In genomic region chr11:123072279-123072678, GRCh38 we compare ENCODE assay signal across 12 cellular contexts. TPM values are rescaled to one million over a fixed set of nuclear protein-coding genes. Genes with fewer than 3 reads are reported as not detected.
DNase-seq lines count a peak whose midpoint lies in the region; ATAC-seq and TF ChIP-seq lines count a peak whose summit lies in the region.
"Had no signal": no experiment of that assay in that cellular context is flagged by ENCODE, and none has a peak within 500 bp of the region (broad histone marks: within the 10 kb centered on the region; RNA-seq: fewer than 3 reads in every experiment).

No MANE protein-coding gene starts in this region.

- no peak for TF ChIP-seq CTCF in CD4-positive, alpha-beta T cell (IDR thresholded peaks at IDR 0.05)

- no peaks in the 10 kb centered on the region for H3K36me3 Mint-ChIP-seq in CD4-positive, alpha-beta T cell (ENCODE audit: low read depth)
- H3K36me3 Mint-ChIP-seq in naive thymus-derived CD4-positive, alpha-beta T cell: peaks cover 0 to 26% (median 5%) of the 10 kb centered on the region in 5 donors

- H3K27ac Mint-ChIP-seq in CD4-positive, alpha-beta T cell: peak overlapping the region; percentile 96
- peak overlapping the region; percentile 95 to 99 (median 97) for H3K27ac Mint-ChIP-seq in naive thymus-derived CD4-positive, alpha-beta T cell
- H3K27ac Mint-ChIP-seq: activated B cell treated with CpG ODN at 0.5 μM for 24 hours had no signal

- intact Hi-C loops in CD4-positive, alpha-beta T cell (cut with DNase I, micrococcal nuclease): no loop called here
- intact Hi-C loops in naive thymus-derived CD4-positive, alpha-beta T cell (cut with micrococcal nuclease): loop anchor here in 1 of 2 donors (10.0 kb wide), 1 partner anchor 1673 kb away; no protein-coding TSS in a partner anchor

- CTCF ChIA-PET in CD4-positive, alpha-beta T cell (lab: Charles Lee): interaction anchor here (1.0 to 1.6 kb wide), 3 partner anchors 12 to 31 kb away, joined by 3 to 4 read pairs (median 4); no protein-coding TSS in a partner anchor
- CTCF ChIA-PET in naive thymus-derived CD4-positive, alpha-beta T cell (lab: Charles Lee): interaction anchor here (0.6 to 6.7 kb wide), 6 partner anchors 9 to 39 kb away, joined by 4 to 33 read pairs (median 6); partner anchors contain the start of gene HSPA8

- POLR2A ChIA-PET in CD4-positive, alpha-beta T cell (lab: Charles Lee): interaction anchor here (0.6 to 12.3 kb wide), 7 partner anchors 11 to 1610 kb away, joined by 3 to 171 read pairs (median 8); partner anchors contain the start of gene HSPA8
- POLR2A ChIA-PET in naive thymus-derived CD4-positive, alpha-beta T cell (lab: Charles Lee): interaction anchor here (0.6 to 24.1 kb wide), 5 partner anchors 12 to 1700 kb away, joined by 3 to 653 read pairs (median 167); partner anchors contain the start of gene HSPA8

- H3K36me3 ChIP-seq in naive thymus-derived CD4-positive, alpha-beta T cell (ENCODE audit: control insufficient read depth in 2 of 3, insufficient read depth in 3 of 3, low read length in 3 of 3): no peaks in the 10 kb centered on the region
- H3K36me3 ChIP-seq: brain microvascular endothelial cell, right lobe of liver had no signal

- H3K4me3 ChIP-seq in naive thymus-derived CD4-positive, alpha-beta T cell (ENCODE audit: low read length): no peak overlapping the region
- H3K4me3 ChIP-seq: right lobe of liver had no signal

- no peaks in the 10 kb centered on the region for H3K27me3 ChIP-seq in CD4-positive, alpha-beta T cell (ENCODE audit: control insufficient read depth, insufficient read depth, low read length)
- no peaks in the 10 kb centered on the region for H3K27me3 ChIP-seq in naive thymus-derived CD4-positive, alpha-beta T cell (ENCODE audit: control insufficient read depth in 2 of 2, insufficient read depth in 2 of 2, low read length in 2 of 2)
- H3K27me3 ChIP-seq: brain microvascular endothelial cell, right lobe of liver had no signal

- H3K4me1 ChIP-seq in naive thymus-derived CD4-positive, alpha-beta T cell (ENCODE audit: control insufficient read depth in 2 of 2, insufficient read depth in 2 of 2, low read length in 2 of 2): peaks cover 25 to 39% of the 10 kb centered on the region in 2 donors
- H3K4me1 ChIP-seq: right lobe of liver had no signal

- no peaks in the 10 kb centered on the region for H3K9me3 Mint-ChIP-seq in CD4-positive, alpha-beta T cell
- H3K9me3 Mint-ChIP-seq in naive thymus-derived CD4-positive, alpha-beta T cell: no peaks in the 10 kb centered on the region
- H3K9me3 Mint-ChIP-seq: activated B cell treated with CpG ODN at 0.5 μM for 24 hours had no signal

- no peaks in the 10 kb centered on the region for H3K27me3 Mint-ChIP-seq in CD4-positive, alpha-beta T cell
- H3K27me3 Mint-ChIP-seq in naive thymus-derived CD4-positive, alpha-beta T cell: no peaks in the 10 kb centered on the region
- H3K27me3 Mint-ChIP-seq: activated B cell treated with CpG ODN at 0.5 μM for 24 hours had no signal

- no peaks in the 10 kb centered on the region for H3K9me3 ChIP-seq in CD4-positive, alpha-beta T cell (ENCODE audit: control insufficient read depth, low read length)
- no peaks in the 10 kb centered on the region for H3K9me3 ChIP-seq in naive thymus-derived CD4-positive, alpha-beta T cell (ENCODE audit: control insufficient read depth in 2 of 3, low read length in 3 of 3)
- H3K9me3 ChIP-seq: right lobe of liver had no signal

- peaks cover 61% of the 10 kb centered on the region for H3K4me1 Mint-ChIP-seq in CD4-positive, alpha-beta T cell (ENCODE audit: low read depth)
- H3K4me1 Mint-ChIP-seq in naive thymus-derived CD4-positive, alpha-beta T cell: peaks cover 34 to 69% (median 60%) of the 10 kb centered on the region in 7 donors

- H3K27ac ChIP-seq in CD4-positive, alpha-beta T cell (ENCODE audit: low read depth, low read length): peak overlapping the region; percentile 87
- H3K27ac ChIP-seq in naive thymus-derived CD4-positive, alpha-beta T cell (ENCODE audit: low read depth, low read length): peak overlapping the region; percentile 76
- H3K27ac ChIP-seq: brain microvascular endothelial cell, right lobe of liver had no signal

- no peak overlapping the region for H3K4me3 Mint-ChIP-seq in CD4-positive, alpha-beta T cell
- H3K4me3 Mint-ChIP-seq in naive thymus-derived CD4-positive, alpha-beta T cell: peak overlapping the region in 6 of 10 donors; percentile 16 to 90 (median 62)
- H3K4me3 Mint-ChIP-seq: activated B cell treated with CpG ODN at 0.5 μM for 24 hours had no signal

- no peak for ATAC-seq in CD4-positive, alpha-beta T cell (ENCODE audit: poor library complexity)
- no peak for ATAC-seq in naive thymus-derived CD4-positive, alpha-beta T cell
- no peak for ATAC-seq in HG03280 (IDR thresholded peaks at IDR 0.05; ENCODE audit: unreplicated experiment)
- ATAC-seq: right lobe of liver had no signal

- DNase-seq in CD4-positive, alpha-beta T cell: no peak
- peak; percentile 49 for DNase-seq in DMS53 treated with DMSO at 0.1 percent for 48 hours (lab: John Stamatoyannopoulos, UW; ENCODE audit: unreplicated experiment)
- DNase-seq in RPMI8226: peak; percentile 66
- no peak for DNase-seq in naive thymus-derived CD4-positive, alpha-beta T cell
- DNase-seq in D341Med (ENCODE audit: low spot score): no peak
- no peak for DNase-seq in NK-92 (lab: John Stamatoyannopoulos, UW; ENCODE audit: unreplicated experiment)
- DNase-seq: activated B cell treated with CpG ODN at 0.5 μM for 24 hours, brain microvascular endothelial cell, islet precursor cell, NCI-H1092, right lobe of liver had no signal

RNA-seq across cellular contexts. Expression of gene HSPA8, which starts 10.3 kb away (rescaled TPM):
- total RNA-seq in CD4-positive, alpha-beta T cell: 100 to 1,000 TPM; 788 to 811 TPM
- 1,000 to 10,000 TPM in 1 of 5 experiments, 100 to 1,000 TPM in 4; 763 to 2,366 (median 830) TPM for total RNA-seq in naive thymus-derived CD4-positive, alpha-beta T cell
- polyA plus RNA-seq in naive thymus-derived CD4-positive, alpha-beta T cell: 1,000 to 10,000 TPM; 1,206 to 1,808 TPM

Comparison
In these comparisons a context has a peak if more than half of its experiments do, and no peak if none do; other contexts are left out.
1. DNase-seq: peak in DMS53 treated with DMSO at 0.1 percent for 48 hours (single experiment) and RPMI8226 (single experiment); none in CD4-positive, alpha-beta T cell (0 of 10), naive thymus-derived CD4-positive, alpha-beta T cell (0 of 9), D341Med (single experiment) and NK-92 (single experiment).